8 cellular contexts compared by ENCODE assay signal in genomic region chr10:5813341-5814109, GRCh38. TPM values are rescaled to one million over a fixed set of nuclear protein-coding genes. Genes with fewer than 3 reads are reported as not detected.
DNase-seq lines count a peak whose midpoint lies in the region; ATAC-seq and TF ChIP-seq lines count a peak whose summit lies in the region.

TSS of gene GDI2 (minus strand) at chr10:5813434. CDS start at chr10:5813258, 176 bp downstream.

- TF ChIP-seq CTCF in LNCaP clone FGC (IDR thresholded peaks at IDR 0.05; ENCODE audit: control insufficient read depth, extremely low read depth, insufficient read depth) = 0 out of 2 replicates have a peak, but pooled peaks have one; percentile 10

- peak within 1 kb of the TSS; percentile 84 to 99 (median 97) for H3K4me3 Mint-ChIP-seq in naive B cell
- H3K4me3 Mint-ChIP-seq in stimulated activated effector memory CD8-positive, alpha-beta T cell treated with anti-CD3 and anti-CD28 coated beads, Interleukin-12 subunit alpha, Interleukin-12 subunit beta, amount 100 ng/mL, for 72 hours = peak within 1 kb of the TSS; percentile 82

- peak within 1 kb of the TSS; percentile 80 for H3K4me3 ChIP-seq in LNCaP clone FGC (ENCODE audit: low read depth, low read length)

- no peaks in the 10 kb centered on the region for H3K27me3 Mint-ChIP-seq in naive B cell

- DNase-seq in EL (peak; percentile 97), H4 (ENCODE audit: low spot score) (peak; percentile 78), LNCaP clone FGC (ENCODE audit: low read depth) (peak; percentile 88), RPMI8226 (peak; percentile 98), fibroblast of gingiva (ENCODE audit: low read depth) (peak; percentile 96), naive B cell (peak; percentile 98)
- peak; percentile 92 to 96 for DNase-seq in activated T-helper 1 cell treated with anti-CD3 and anti-CD28 coated beads, Interleukin-2, amount 50 U/mL, for 16 hours (ENCODE audit: low read depth in 1 of 2, low spot score in 1 of 2)
- peak; percentile 95 to 99 for DNase-seq in stimulated activated effector memory CD8-positive, alpha-beta T cell treated with anti-CD3 and anti-CD28 coated beads, Interleukin-12 subunit alpha, Interleukin-12 subunit beta, amount 100 ng/mL, for 72 hours (ENCODE audit: low spot score in 2 of 2)

- H3K36me3 Mint-ChIP-seq in naive B cell = peaks cover 0 to 10% of the 10 kb centered on the region in 2 donors
- peaks cover 53% of the 10 kb centered on the region for H3K36me3 Mint-ChIP-seq in stimulated activated effector memory CD8-positive, alpha-beta T cell treated with anti-CD3 and anti-CD28 coated beads, Interleukin-12 subunit alpha, Interleukin-12 subunit beta, amount 100 ng/mL, for 72 hours

- peak within 1 kb of the TSS; percentile 86 to 98 (median 95) for H3K27ac Mint-ChIP-seq in naive B cell
- H3K27ac Mint-ChIP-seq in stimulated activated effector memory CD8-positive, alpha-beta T cell treated with anti-CD3 and anti-CD28 coated beads, Interleukin-12 subunit alpha, Interleukin-12 subunit beta, amount 100 ng/mL, for 72 hours = peak within 1 kb of the TSS; percentile 90

- peak; percentile 82 to 84 for ATAC-seq in naive B cell (ENCODE audit: low read depth in 2 of 2)
- ATAC-seq in stimulated activated effector memory CD8-positive, alpha-beta T cell treated with anti-CD3 and anti-CD28 coated beads, Interleukin-12 subunit alpha, Interleukin-12 subunit beta, amount 100 ng/mL, for 72 hours = peak; percentile 96

- peaks cover 55 to 85% (median 65%) of the 10 kb centered on the region in 3 donors for H3K4me1 Mint-ChIP-seq in naive B cell
- peaks cover 52% of the 10 kb centered on the region for H3K4me1 Mint-ChIP-seq in stimulated activated effector memory CD8-positive, alpha-beta T cell treated with anti-CD3 and anti-CD28 coated beads, Interleukin-12 subunit alpha, Interleukin-12 subunit beta, amount 100 ng/mL, for 72 hours

- peaks cover 0 to 5% (median 0%) of the 10 kb centered on the region in 7 donors for H3K9me3 Mint-ChIP-seq in naive B cell
- no peaks in the 10 kb centered on the region for H3K9me3 Mint-ChIP-seq in stimulated activated effector memory CD8-positive, alpha-beta T cell treated with anti-CD3 and anti-CD28 coated beads, Interleukin-12 subunit alpha, Interleukin-12 subunit beta, amount 100 ng/mL, for 72 hours

RNA-seq across cellular contexts. Expression of gene GDI2, which starts in this region (rescaled TPM):
- total RNA-seq in H4 (2014; rRNA removed; shearing (Covaris generic)) = 241 and 283 TPM in 2 replicates
- polyA plus RNA-seq in naive B cell (ENCODE audit: low read depth in 6 of 6) = 100 to 1,000 TPM; 380 to 482 (median 401) TPM

Comparison
In these comparisons a context has a peak if more than half of its experiments do, and no peak if none do; other contexts are left out.
1. Peak in every context shown above with its lines: DNase-seq, ATAC-seq and H3K4me3 ChIP-seq.